Comparison of ENCODE assay signal across 10 cellular contexts in the genomic region with DNA sequence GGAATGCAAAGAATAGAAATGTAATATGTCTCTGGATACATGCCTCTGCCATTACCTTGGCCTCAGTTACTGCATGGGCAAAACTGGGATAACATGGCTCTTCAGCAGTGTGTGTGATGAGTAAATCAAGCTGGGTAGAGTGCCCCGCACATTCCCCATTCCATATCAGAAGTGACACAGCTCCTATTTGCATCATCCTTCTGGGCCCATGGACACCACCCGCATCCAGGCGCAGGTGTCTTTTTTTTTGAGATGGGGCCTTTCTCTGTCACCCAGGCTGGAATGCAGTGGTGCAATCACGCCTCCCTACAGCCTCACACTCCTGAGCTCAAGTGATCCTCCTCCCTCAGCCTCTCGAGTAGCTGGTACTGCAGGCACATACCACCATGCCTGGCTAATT. TPM values are rescaled to one million over a fixed set of nuclear protein-coding genes. Genes with fewer than 3 reads are reported as not detected.
"Had no signal": no experiment of that assay in that cellular context is flagged by ENCODE, and none has a peak within 500 bp of the region (broad histone marks: within the 10 kb centered on the region; RNA-seq: fewer than 3 reads in every experiment).

No MANE protein-coding gene starts in this region.

- H3K4me2 ChIP-seq: GM23338 had no signal

- H3K9ac ChIP-seq: GM23248 had no signal

- H3K9me3 ChIP-seq: HAP-1 had no signal

- DNase-seq: GM23248, GOT3, H7, H9, HCEC 1CT, HFFc6 had no signal

- H2AFZ ChIP-seq: GM23248, GM23338 had no signal

- H3K36me3 ChIP-seq: HAP-1 had no signal

- H3K27ac ChIP-seq: GM23248 had no signal

- H3K4me3 ChIP-seq: GM23248, GM23338, HAP-1 had no signal

- H3K4me1 ChIP-seq: HAP-1 had no signal

RNA-seq across cellular contexts. Expression of gene KRT76, which starts 31.6 kb away (rescaled TPM):
- total RNA-seq: GM23248, GM23338, H1, H4, H7, H9, HFFc6 had no signal
- polyA plus RNA-seq: GM23248, GM23338, H1 had no signal

RNA-seq across cellular contexts. Expression of gene KRT77, which starts 42.2 kb away (rescaled TPM):
- total RNA-seq: GM23248, GM23338, H1, H4, H7, H9, HFFc6 had no signal
- polyA plus RNA-seq: GM23248, GM23338 had no signal

RNA-seq across cellular contexts. Expression of gene KRT3, which starts 50.4 kb away (rescaled TPM):
- total RNA-seq: GM23248, GM23338, H1, H4, H7, H9, HFFc6 had no signal
- polyA plus RNA-seq: GM23248, GM23338, H1 had no signal
